ENCODE assay signal across 1 cellular context in the genomic region with DNA sequence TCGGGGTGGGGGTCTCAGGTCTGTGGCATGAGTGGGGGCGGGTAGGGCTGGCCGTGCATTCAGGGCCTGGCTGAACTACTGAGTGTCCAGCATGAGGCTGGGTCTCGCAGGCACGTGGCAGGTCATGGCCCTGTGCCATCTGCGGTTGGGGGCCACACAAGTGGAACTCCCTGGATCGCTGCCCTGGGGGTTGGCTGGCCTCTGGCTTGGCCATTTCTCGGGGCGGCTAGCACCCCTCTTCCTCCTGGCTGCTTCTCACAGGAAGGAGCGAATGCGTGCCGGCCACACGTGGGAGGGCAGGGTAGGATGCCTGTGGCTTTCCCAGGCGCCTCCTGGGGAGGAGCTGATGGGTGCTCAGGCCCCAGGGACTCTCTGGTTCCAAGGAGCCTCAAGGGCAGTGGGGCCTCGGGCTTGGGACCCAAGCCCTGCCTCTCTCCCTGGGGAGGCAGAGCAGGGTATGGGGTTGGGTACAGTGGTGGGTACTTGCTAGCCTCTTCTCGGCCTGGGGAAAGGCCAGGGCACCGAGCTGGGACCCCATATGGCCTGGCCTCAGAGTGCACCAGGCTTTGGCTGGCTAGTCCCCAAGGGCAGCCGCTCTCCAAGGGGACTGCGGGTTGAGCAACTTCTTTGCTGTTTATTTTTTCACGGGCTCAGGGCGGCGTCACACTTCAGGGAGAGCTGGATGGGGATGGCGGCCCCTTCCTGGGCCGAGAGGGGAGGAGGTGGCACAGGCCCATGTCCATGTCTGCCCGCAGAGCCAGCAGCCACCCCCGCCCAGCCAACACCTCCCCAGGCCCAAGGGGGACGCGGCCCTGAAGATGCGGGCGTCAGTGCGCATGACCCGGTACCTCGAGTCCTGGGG.
TF ChIP-seq lines count a peak whose summit lies in the region.

No MANE protein-coding gene starts in this region.

TF ChIP-seq in HepG2, 621 proteins besides CTCF, POLR2A, EP300 and RAD21 (continued from another document and continues in another):
- TF ChIP-seq, protein P1, sequence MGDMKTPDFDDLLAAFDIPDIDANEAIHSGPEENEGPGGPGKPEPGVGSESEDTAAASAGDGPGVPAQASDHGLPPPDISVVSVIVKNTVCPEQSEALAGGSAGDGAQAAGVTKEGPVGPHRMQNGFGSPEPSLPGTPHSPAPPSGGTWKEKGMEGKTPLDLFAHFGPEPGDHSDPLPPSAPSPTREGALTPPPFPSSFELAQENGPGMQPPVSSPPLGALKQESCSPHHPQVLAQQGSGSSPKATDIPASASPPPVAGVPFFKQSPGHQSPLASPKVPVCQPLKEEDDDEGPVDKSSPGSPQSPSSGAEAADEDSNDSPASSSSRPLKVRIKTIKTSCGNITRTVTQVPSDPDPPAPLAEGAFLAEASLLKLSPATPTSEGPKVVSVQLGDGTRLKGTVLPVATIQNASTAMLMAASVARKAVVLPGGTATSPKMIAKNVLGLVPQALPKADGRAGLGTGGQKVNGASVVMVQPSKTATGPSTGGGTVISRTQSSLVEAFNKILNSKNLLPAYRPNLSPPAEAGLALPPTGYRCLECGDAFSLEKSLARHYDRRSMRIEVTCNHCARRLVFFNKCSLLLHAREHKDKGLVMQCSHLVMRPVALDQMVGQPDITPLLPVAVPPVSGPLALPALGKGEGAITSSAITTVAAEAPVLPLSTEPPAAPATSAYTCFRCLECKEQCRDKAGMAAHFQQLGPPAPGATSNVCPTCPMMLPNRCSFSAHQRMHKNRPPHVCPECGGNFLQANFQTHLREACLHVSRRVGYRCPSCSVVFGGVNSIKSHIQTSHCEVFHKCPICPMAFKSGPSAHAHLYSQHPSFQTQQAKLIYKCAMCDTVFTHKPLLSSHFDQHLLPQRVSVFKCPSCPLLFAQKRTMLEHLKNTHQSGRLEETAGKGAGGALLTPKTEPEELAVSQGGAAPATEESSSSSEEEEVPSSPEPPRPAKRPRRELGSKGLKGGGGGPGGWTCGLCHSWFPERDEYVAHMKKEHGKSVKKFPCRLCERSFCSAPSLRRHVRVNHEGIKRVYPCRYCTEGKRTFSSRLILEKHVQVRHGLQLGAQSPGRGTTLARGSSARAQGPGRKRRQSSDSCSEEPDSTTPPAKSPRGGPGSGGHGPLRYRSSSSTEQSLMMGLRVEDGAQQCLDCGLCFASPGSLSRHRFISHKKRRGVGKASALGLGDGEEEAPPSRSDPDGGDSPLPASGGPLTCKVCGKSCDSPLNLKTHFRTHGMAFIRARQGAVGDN (CRISPR knock-in tag; IDR thresholded peaks at IDR 0.05): peak; percentile 64
- TF ChIP-seq PCBP1 (IDR thresholded peaks at IDR 0.05; ENCODE audit: borderline replicate concordance, low read depth, low read length) (0 out of 2 replicates have a peak, but pooled peaks have one; percentile 20), SRF (IDR thresholded peaks at IDR 0.05; ENCODE audit: low read depth, low read length) (no peak), ZNF724P (CRISPR knock-in tag; IDR thresholded peaks at IDR 0.05; ENCODE audit: borderline replicate concordance) (no peak), NCOA2 (CRISPR knock-in tag; IDR thresholded peaks at IDR 0.05) (peak; percentile 33; the same call in 1 of the 2 replicates), MED1 (CRISPR knock-in tag; IDR thresholded peaks at IDR 0.05) (peak; percentile 44; the same call in 1 of the 2 replicates), MYNN (CRISPR knock-in tag; IDR thresholded peaks at IDR 0.05; ENCODE audit: low read depth) (0 out of 2 replicates have a peak, but pooled peaks have one; percentile 47), ZNF780A (CRISPR knock-in tag; IDR thresholded peaks at IDR 0.05) (no peak), ZNF572 (CRISPR knock-in tag; IDR thresholded peaks at IDR 0.05) (no peak), SRSF4 (IDR thresholded peaks at IDR 0.05; ENCODE audit: low read depth, low read length, poor library complexity, severe bottlenecking) (no peak), SRY (CRISPR knock-in tag; IDR thresholded peaks at IDR 0.05) (peak; percentile 23; the same call in 1 of the 2 replicates), TAF1 (CRISPR knock-in tag; IDR thresholded peaks at IDR 0.05) (0 out of 2 replicates have a peak, but pooled peaks have one; percentile 3), AGO1 (IDR thresholded peaks at IDR 0.05; ENCODE audit: low read depth, low read length, poor library complexity, severe bottlenecking) (peak; percentile 23), GFI1 (CRISPR knock-in tag; IDR thresholded peaks at IDR 0.05; ENCODE audit: borderline replicate concordance) (no peak), ZNF138 (CRISPR knock-in tag; IDR thresholded peaks at IDR 0.05; ENCODE audit: low read depth) (no peak), ZNF563 (CRISPR knock-in tag; IDR thresholded peaks at IDR 0.05) (0 out of 2 replicates have a peak, but pooled peaks have one; percentile 4), CEBPG (CRISPR knock-in tag; IDR thresholded peaks at IDR 0.05) (peak; percentile 94), ZFX (CRISPR knock-in tag; IDR thresholded peaks at IDR 0.05; ENCODE audit: low read depth) (no peak), THAP11 (CRISPR knock-in tag; IDR thresholded peaks at IDR 0.05) (peak; percentile 29; the same call in 1 of the 2 replicates), ZNF350 (CRISPR knock-in tag; IDR thresholded peaks at IDR 0.05; ENCODE audit: borderline replicate concordance, low read depth) (peak; percentile 50; the same call in 1 of the 2 replicates)
- TF ChIP-seq, protein P2, sequence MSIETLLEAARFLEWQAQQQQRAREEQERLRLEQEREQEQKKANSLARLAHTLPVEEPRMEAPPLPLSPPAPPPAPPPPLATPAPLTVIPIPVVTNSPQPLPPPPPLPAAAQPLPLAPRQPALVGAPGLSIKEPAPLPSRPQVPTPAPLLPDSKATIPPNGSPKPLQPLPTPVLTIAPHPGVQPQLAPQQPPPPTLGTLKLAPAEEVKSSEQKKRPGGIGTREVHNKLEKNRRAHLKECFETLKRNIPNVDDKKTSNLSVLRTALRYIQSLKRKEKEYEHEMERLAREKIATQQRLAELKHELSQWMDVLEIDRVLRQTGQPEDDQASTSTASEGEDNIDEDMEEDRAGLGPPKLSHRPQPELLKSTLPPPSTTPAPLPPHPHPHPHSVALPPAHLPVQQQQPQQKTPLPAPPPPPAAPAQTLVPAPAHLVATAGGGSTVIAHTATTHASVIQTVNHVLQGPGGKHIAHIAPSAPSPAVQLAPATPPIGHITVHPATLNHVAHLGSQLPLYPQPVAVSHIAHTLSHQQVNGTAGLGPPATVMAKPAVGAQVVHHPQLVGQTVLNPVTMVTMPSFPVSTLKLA (IDR thresholded peaks at IDR 0.05): peak; percentile 63
- TF ChIP-seq, protein P3, sequence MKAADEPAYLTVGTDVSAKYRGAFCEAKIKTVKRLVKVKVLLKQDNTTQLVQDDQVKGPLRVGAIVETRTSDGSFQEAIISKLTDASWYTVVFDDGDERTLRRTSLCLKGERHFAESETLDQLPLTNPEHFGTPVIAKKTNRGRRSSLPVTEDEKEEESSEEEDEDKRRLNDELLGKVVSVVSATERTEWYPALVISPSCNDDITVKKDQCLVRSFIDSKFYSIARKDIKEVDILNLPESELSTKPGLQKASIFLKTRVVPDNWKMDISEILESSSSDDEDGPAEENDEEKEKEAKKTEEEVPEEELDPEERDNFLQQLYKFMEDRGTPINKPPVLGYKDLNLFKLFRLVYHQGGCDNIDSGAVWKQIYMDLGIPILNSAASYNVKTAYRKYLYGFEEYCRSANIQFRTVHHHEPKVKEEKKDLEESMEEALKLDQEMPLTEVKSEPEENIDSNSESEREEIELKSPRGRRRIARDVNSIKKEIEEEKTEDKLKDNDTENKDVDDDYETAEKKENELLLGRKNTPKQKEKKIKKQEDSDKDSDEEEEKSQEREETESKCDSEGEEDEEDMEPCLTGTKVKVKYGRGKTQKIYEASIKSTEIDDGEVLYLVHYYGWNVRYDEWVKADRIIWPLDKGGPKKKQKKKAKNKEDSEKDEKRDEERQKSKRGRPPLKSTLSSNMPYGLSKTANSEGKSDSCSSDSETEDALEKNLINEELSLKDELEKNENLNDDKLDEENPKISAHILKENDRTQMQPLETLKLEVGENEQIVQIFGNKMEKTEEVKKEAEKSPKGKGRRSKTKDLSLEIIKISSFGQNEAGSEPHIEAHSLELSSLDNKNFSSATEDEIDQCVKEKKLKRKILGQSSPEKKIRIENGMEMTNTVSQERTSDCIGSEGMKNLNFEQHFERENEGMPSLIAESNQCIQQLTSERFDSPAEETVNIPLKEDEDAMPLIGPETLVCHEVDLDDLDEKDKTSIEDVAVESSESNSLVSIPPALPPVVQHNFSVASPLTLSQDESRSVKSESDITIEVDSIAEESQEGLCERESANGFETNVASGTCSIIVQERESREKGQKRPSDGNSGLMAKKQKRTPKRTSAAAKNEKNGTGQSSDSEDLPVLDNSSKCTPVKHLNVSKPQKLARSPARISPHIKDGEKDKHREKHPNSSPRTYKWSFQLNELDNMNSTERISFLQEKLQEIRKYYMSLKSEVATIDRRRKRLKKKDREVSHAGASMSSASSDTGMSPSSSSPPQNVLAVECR (CRISPR knock-in tag; IDR thresholded peaks at IDR 0.05; ENCODE audit: borderline replicate concordance): no peak
- TF ChIP-seq, protein P4, sequence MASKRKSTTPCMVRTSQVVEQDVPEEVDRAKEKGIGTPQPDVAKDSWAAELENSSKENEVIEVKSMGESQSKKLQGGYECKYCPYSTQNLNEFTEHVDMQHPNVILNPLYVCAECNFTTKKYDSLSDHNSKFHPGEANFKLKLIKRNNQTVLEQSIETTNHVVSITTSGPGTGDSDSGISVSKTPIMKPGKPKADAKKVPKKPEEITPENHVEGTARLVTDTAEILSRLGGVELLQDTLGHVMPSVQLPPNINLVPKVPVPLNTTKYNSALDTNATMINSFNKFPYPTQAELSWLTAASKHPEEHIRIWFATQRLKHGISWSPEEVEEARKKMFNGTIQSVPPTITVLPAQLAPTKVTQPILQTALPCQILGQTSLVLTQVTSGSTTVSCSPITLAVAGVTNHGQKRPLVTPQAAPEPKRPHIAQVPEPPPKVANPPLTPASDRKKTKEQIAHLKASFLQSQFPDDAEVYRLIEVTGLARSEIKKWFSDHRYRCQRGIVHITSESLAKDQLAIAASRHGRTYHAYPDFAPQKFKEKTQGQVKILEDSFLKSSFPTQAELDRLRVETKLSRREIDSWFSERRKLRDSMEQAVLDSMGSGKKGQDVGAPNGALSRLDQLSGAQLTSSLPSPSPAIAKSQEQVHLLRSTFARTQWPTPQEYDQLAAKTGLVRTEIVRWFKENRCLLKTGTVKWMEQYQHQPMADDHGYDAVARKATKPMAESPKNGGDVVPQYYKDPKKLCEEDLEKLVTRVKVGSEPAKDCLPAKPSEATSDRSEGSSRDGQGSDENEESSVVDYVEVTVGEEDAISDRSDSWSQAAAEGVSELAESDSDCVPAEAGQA (IDR thresholded peaks at IDR 0.05; ENCODE audit: low read depth): no peak
- TF ChIP-seq, protein P4 (CRISPR knock-in tag; IDR thresholded peaks at IDR 0.05; ENCODE audit: borderline replicate concordance): no peak
- TF ChIP-seq, protein P5, sequence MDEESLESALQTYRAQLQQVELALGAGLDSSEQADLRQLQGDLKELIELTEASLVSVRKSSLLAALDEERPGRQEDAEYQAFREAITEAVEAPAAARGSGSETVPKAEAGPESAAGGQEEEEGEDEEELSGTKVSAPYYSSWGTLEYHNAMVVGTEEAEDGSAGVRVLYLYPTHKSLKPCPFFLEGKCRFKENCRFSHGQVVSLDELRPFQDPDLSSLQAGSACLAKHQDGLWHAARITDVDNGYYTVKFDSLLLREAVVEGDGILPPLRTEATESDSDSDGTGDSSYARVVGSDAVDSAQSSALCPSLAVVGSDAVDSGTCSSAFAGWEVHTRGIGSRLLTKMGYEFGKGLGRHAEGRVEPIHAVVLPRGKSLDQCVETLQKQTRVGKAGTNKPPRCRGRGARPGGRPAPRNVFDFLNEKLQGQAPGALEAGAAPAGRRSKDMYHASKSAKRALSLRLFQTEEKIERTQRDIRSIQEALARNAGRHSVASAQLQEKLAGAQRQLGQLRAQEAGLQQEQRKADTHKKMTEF (CRISPR knock-in tag; IDR thresholded peaks at IDR 0.05): peak; percentile 55; the same call in 1 of the 2 replicates
- TF ChIP-seq, protein P6, sequence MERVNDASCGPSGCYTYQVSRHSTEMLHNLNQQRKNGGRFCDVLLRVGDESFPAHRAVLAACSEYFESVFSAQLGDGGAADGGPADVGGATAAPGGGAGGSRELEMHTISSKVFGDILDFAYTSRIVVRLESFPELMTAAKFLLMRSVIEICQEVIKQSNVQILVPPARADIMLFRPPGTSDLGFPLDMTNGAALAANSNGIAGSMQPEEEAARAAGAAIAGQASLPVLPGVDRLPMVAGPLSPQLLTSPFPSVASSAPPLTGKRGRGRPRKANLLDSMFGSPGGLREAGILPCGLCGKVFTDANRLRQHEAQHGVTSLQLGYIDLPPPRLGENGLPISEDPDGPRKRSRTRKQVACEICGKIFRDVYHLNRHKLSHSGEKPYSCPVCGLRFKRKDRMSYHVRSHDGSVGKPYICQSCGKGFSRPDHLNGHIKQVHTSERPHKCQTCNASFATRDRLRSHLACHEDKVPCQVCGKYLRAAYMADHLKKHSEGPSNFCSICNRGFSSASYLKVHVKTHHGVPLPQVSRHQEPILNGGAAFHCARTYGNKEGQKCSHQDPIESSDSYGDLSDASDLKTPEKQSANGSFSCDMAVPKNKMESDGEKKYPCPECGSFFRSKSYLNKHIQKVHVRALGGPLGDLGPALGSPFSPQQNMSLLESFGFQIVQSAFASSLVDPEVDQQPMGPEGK (CRISPR knock-in tag; IDR thresholded peaks at IDR 0.05): peak; percentile 76
